13 cellular contexts compared by ENCODE assay signal in the genomic region with DNA sequence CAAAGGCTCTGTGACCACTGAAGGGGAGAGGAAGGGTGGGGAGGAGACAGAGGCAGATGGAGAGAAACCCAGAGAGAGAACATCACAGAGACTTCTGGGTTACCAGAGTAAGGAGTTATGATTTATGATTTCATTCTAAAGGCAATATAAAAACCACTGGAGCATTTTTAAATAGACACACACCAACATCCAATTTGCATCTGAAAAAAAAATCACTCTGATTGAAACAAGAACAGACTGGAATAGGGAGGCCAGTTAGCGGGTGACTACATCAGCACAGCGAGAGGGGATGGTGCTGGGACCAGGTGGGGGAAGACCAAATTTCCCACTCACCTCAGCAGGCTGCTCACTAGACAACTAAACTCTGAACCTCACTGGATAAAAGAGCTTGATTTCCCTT.
DNase-seq lines count a peak whose midpoint lies in the region; ATAC-seq and TF ChIP-seq lines count a peak whose summit lies in the region.
"Had no signal": no experiment of that assay in that cellular context is flagged by ENCODE, and none has a peak within 500 bp of the region (broad histone marks: within the 10 kb centered on the region; RNA-seq: fewer than 3 reads in every experiment).

No MANE protein-coding gene starts in this region.

- H3K27ac Mint-ChIP-seq in osteocyte (ENCODE audit: unreplicated experiment) = peak overlapping the region; percentile 32
- H3K27ac Mint-ChIP-seq: stimulated activated naive CD8-positive, alpha-beta T cell treated with anti-CD3 and anti-CD28 coated beads, Interleukin-15, amount 100 ng/mL, for 72 hours had no signal

- TF ChIP-seq CTCF in choroid plexus epithelial cell (conservative IDR thresholded peaks at IDR 0.05; ENCODE audit: low read depth, low read length) (no peak), osteocyte (IDR thresholded peaks at IDR 0.05) (no peak)

- no peak for ATAC-seq in HG02642 (IDR thresholded peaks at IDR 0.05; ENCODE audit: poor library complexity, unreplicated experiment)
- ATAC-seq: stimulated activated naive CD8-positive, alpha-beta T cell treated with anti-CD3 and anti-CD28 coated beads, Interleukin-15, amount 100 ng/mL, for 72 hours had no signal

- H3K9me3 Mint-ChIP-seq in osteocyte (ENCODE audit: unreplicated experiment) = no peaks in the 10 kb centered on the region

- peaks cover 8% of the 10 kb centered on the region for H3K36me3 Mint-ChIP-seq in osteocyte (ENCODE audit: unreplicated experiment)

- DNase-seq in NCI-H2107 treated with DMSO at 0.1 percent for 48 hours (lab: John Stamatoyannopoulos, UW; ENCODE audit: unreplicated experiment) (peak; percentile 30), NCI-H2107 (lab: John Stamatoyannopoulos, UW) (no peak), NCI-H526 treated with DMSO at 0.1 percent for 48 hours (lab: John Stamatoyannopoulos, UW) (peak; percentile 35), choroid plexus epithelial cell (ENCODE audit: low read depth) (peak; percentile 22), osteocyte (ENCODE audit: extremely low spot score, unreplicated experiment) (no peak), globus pallidus (ENCODE audit: low spot score) (no peak), NCI-H774 (lab: John Stamatoyannopoulos, UW) (no peak)
- DNase-seq: activated gamma-delta T cell treated with Interleukin-2 at 50 U/mL for 16 hours; effector CD8-positive, alpha-beta T cell; foreskin melanocyte; stimulated activated naive CD8-positive, alpha-beta T cell treated with anti-CD3 and anti-CD28 coated beads, Interleukin-15, amount 100 ng/mL, for 72 hours had no signal

- H3K4me3 ChIP-seq in choroid plexus epithelial cell (ENCODE audit: low read depth, low read length) = no peak overlapping the region
- H3K4me3 ChIP-seq: pancreas had no signal

- H3K4me1 Mint-ChIP-seq in osteocyte (ENCODE audit: unreplicated experiment) = peaks cover 27% of the 10 kb centered on the region
- H3K4me1 Mint-ChIP-seq: stimulated activated naive CD8-positive, alpha-beta T cell treated with anti-CD3 and anti-CD28 coated beads, Interleukin-15, amount 100 ng/mL, for 72 hours had no signal

- no peaks in the 10 kb centered on the region for H3K27me3 Mint-ChIP-seq in osteocyte (ENCODE audit: unreplicated experiment)
- H3K27me3 Mint-ChIP-seq: stimulated activated naive CD8-positive, alpha-beta T cell treated with anti-CD3 and anti-CD28 coated beads, Interleukin-15, amount 100 ng/mL, for 72 hours had no signal

- H3K4me3 Mint-ChIP-seq in osteocyte (ENCODE audit: unreplicated experiment) = no peak overlapping the region
- H3K4me3 Mint-ChIP-seq: stimulated activated naive CD8-positive, alpha-beta T cell treated with anti-CD3 and anti-CD28 coated beads, Interleukin-15, amount 100 ng/mL, for 72 hours had no signal

Comparison
In these comparisons a context has a peak if more than half of its experiments do, and no peak if none do; other contexts are left out.
1. DNase-seq: peak in NCI-H2107 treated with DMSO at 0.1 percent for 48 hours (single experiment), NCI-H526 treated with DMSO at 0.1 percent for 48 hours (single experiment) and choroid plexus epithelial cell (single experiment); none in NCI-H2107 (single experiment), osteocyte (single experiment), globus pallidus (single experiment) and NCI-H774 (single experiment).